ENCODE assay signal across 1 cellular context in the genomic region with DNA sequence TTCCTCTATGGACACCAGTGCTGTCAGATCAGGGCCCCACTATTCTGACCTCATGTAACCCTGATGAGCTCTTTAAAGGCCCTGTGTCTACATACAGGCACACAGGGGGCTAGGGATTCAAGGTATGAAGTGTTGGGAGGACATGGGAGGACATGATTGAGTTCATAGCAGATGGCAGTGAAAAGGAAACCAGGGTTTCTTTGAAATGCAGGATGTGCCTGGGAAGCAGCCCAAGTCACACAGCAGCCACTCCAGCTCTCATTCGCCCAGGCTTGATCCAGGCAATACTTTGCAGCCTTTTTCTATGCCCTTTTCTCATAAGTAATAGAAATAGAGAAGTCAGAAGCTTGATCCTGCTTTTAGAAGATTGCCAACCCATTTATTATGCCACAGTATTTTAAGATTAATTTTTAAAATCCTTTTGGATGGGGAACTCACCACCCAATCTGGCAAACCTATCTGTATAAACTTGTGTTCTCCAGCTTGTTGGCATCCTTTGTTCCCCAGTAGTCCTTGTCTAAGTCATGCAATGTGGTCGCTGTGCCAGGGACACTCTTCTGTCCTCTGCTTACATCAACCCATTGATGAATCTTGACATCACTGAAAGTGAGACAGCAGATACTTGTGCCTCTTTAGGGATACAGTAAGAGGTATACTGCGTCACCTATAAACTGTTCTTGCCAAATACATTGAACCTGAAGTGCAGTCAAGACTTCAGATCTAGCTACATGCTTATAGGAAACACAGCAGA.
TF ChIP-seq lines count a peak whose summit lies in the region.

No MANE protein-coding gene starts in this region.

TF ChIP-seq in GM23338, 12 proteins besides CTCF, POLR2A, EP300 and RAD21 (continued from another document):
- TF ChIP-seq REST (IDR thresholded peaks at IDR 0.05; ENCODE audit: unreplicated experiment), result no peak
- TF ChIP-seq EZH2 (IDR thresholded peaks at IDR 0.05; ENCODE audit: low read depth, unreplicated experiment), result no peak
- TF ChIP-seq CREB1 (CRISPR knock-in tag; IDR thresholded peaks at IDR 0.05; ENCODE audit: low read depth), result no peak
- TF ChIP-seq POLR2AphosphoS5 (IDR thresholded peaks at IDR 0.05; ENCODE audit: low read depth), result no peak
- TF ChIP-seq JUNB (IDR thresholded peaks at IDR 0.05; ENCODE audit: unreplicated experiment), result no peak
- TF ChIP-seq EZH2phosphoT487 (IDR thresholded peaks at IDR 0.05; ENCODE audit: unreplicated experiment), result no peak
- TF ChIP-seq, protein P1, sequence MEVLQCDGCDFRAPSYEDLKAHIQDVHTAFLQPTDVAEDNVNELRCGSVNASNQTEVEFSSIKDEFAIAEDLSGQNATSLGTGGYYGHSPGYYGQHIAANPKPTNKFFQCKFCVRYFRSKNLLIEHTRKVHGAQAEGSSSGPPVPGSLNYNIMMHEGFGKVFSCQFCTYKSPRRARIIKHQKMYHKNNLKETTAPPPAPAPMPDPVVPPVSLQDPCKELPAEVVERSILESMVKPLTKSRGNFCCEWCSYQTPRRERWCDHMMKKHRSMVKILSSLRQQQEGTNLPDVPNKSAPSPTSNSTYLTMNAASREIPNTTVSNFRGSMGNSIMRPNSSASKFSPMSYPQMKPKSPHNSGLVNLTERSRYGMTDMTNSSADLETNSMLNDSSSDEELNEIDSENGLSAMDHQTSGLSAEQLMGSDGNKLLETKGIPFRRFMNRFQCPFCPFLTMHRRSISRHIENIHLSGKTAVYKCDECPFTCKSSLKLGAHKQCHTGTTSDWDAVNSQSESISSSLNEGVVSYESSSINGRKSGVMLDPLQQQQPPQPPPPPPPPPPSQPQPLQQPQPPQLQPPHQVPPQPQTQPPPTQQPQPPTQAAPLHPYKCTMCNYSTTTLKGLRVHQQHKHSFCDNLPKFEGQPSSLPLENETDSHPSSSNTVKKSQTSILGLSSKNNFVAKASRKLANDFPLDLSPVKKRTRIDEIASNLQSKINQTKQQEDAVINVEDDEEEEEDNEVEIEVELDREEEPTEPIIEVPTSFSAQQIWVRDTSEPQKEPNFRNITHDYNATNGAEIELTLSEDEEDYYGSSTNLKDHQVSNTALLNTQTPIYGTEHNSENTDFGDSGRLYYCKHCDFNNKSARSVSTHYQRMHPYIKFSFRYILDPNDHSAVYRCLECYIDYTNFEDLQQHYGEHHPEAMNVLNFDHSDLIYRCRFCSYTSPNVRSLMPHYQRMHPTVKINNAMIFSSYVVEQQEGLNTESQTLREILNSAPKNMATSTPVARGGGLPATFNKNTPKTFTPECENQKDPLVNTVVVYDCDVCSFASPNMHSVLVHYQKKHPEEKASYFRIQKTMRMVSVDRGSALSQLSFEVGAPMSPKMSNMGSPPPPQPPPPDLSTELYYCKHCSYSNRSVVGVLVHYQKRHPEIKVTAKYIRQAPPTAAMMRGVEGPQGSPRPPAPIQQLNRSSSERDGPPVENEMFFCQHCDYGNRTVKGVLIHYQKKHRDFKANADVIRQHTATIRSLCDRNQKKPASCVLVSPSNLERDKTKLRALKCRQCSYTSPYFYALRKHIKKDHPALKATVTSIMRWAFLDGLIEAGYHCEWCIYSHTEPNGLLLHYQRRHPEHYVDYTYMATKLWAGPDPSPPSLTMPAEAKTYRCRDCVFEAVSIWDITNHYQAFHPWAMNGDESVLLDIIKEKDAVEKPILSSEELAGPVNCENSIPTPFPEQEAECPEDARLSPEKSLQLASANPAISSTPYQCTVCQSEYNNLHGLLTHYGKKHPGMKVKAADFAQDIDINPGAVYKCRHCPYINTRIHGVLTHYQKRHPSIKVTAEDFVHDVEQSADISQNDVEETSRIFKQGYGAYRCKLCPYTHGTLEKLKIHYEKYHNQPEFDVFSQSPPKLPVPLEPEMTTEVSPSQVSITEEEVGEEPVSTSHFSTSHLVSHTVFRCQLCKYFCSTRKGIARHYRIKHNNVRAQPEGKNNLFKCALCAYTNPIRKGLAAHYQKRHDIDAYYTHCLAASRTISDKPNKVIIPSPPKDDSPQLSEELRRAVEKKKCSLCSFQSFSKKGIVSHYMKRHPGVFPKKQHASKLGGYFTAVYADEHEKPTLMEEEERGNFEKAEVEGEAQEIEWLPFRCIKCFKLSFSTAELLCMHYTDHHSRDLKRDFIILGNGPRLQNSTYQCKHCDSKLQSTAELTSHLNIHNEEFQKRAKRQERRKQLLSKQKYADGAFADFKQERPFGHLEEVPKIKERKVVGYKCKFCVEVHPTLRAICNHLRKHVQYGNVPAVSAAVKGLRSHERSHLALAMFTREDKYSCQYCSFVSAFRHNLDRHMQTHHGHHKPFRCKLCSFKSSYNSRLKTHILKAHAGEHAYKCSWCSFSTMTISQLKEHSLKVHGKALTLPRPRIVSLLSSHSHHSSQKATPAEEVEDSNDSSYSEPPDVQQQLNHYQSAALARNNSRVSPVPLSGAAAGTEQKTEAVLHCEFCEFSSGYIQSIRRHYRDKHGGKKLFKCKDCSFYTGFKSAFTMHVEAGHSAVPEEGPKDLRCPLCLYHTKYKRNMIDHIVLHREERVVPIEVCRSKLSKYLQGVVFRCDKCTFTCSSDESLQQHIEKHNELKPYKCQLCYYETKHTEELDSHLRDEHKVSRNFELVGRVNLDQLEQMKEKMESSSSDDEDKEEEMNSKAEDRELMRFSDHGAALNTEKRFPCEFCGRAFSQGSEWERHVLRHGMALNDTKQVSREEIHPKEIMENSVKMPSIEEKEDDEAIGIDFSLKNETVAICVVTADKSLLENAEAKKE (CRISPR knock-in tag; IDR thresholded peaks at IDR 0.05), result no peak
